Comparison of ENCODE assay signal across 1 cellular context in the genomic region with DNA sequence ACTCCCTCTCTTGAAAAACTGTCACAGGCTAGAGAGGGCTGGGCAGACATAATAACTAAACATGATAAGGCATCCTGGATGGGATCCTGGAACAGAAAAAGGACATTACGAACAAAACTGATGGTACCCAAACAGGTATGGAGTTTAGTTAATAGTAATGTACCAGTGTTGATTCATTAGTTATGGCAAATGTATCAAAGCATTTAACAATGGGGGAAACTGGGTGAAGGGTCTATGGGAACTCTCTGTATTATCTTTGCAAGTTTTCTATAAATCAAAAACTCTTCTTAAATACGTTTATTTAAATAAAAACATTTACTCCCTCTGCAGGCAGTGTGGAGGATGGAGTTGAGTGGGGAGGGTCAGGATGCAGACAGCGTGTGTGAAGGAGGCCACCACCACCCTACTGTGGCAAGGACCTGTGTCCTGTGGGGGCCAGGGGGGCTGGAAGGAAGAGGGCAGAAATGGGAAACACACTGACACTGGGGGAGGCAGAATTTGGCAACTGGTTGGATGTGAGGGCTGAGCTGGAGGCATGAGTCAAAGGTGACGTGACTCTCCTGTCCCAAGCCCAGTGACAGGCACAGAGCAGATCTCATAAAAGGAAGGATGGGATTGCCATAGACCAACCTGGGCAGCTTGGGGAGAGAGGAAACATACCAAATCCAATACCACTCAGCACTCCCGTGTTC.
TF ChIP-seq lines count a peak whose summit lies in the region.

No MANE protein-coding gene starts in this region.

TF ChIP-seq in IMR-90, 13 proteins besides CTCF, POLR2A, EP300 and RAD21:
- no peak for TF ChIP-seq NFE2L2 (IDR thresholded peaks at IDR 0.05; ENCODE audit: low read depth, low read length)
- no peak for TF ChIP-seq MAZ (IDR thresholded peaks at IDR 0.05; ENCODE audit: borderline replicate concordance, low read depth, low read length)
